In the genomic region with DNA sequence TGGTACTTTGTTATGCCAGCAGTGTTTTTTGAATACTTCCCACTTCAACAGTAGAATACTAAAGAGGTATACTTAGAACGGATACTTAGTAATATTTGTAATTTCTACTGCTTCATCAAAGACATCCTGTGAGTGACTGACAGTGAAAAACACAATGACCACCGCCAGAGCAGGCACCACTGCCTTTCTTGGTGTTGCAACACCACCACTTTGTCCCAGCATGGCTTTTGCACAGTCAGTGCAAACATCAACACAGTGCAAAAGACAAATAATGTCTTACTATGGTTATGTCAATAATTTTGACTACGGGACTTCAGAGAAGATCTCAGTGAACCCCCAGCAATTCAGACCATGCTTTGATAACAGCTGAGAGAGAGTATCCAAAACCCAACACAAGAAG, we compare ENCODE assay signal across 1 cellular context.
TF ChIP-seq lines count a peak whose summit lies in the region.

No MANE protein-coding gene starts in this region.

TF ChIP-seq in HepG2, 621 proteins besides CTCF, POLR2A, EP300 and RAD21 (continued from another document and continues in another):
- TF ChIP-seq, protein P1, sequence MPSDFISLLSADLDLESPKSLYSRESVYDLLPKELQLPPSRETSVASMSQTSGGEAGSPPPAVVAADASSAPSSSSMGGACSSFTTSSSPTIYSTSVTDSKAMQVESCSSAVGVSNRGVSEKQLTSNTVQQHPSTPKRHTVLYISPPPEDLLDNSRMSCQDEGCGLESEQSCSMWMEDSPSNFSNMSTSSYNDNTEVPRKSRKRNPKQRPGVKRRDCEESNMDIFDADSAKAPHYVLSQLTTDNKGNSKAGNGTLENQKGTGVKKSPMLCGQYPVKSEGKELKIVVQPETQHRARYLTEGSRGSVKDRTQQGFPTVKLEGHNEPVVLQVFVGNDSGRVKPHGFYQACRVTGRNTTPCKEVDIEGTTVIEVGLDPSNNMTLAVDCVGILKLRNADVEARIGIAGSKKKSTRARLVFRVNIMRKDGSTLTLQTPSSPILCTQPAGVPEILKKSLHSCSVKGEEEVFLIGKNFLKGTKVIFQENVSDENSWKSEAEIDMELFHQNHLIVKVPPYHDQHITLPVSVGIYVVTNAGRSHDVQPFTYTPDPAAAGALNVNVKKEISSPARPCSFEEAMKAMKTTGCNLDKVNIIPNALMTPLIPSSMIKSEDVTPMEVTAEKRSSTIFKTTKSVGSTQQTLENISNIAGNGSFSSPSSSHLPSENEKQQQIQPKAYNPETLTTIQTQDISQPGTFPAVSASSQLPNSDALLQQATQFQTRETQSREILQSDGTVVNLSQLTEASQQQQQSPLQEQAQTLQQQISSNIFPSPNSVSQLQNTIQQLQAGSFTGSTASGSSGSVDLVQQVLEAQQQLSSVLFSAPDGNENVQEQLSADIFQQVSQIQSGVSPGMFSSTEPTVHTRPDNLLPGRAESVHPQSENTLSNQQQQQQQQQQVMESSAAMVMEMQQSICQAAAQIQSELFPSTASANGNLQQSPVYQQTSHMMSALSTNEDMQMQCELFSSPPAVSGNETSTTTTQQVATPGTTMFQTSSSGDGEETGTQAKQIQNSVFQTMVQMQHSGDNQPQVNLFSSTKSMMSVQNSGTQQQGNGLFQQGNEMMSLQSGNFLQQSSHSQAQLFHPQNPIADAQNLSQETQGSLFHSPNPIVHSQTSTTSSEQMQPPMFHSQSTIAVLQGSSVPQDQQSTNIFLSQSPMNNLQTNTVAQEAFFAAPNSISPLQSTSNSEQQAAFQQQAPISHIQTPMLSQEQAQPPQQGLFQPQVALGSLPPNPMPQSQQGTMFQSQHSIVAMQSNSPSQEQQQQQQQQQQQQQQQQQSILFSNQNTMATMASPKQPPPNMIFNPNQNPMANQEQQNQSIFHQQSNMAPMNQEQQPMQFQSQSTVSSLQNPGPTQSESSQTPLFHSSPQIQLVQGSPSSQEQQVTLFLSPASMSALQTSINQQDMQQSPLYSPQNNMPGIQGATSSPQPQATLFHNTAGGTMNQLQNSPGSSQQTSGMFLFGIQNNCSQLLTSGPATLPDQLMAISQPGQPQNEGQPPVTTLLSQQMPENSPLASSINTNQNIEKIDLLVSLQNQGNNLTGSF (CRISPR knock-in tag; IDR thresholded peaks at IDR 0.05): no peak
- no peak for TF ChIP-seq ZSCAN25 (CRISPR knock-in tag; IDR thresholded peaks at IDR 0.05)
- TF ChIP-seq NCOA2 (CRISPR knock-in tag; IDR thresholded peaks at IDR 0.05): peak; percentile 77
- no peak for TF ChIP-seq MTF2 (CRISPR knock-in tag; IDR thresholded peaks at IDR 0.05; ENCODE audit: borderline replicate concordance)
- TF ChIP-seq ZNF713 (CRISPR knock-in tag; IDR thresholded peaks at IDR 0.05): no peak
- TF ChIP-seq ZNF580 (CRISPR knock-in tag; IDR thresholded peaks at IDR 0.05; ENCODE audit: borderline replicate concordance, low read depth): peak; percentile 42; the same call in 1 of the 2 replicates
- peak; percentile 92 for TF ChIP-seq FOXA3 (CRISPR knock-in tag; IDR thresholded peaks at IDR 0.05)
- no peak for TF ChIP-seq SP2 (CRISPR knock-in tag; IDR thresholded peaks at IDR 0.05)
- TF ChIP-seq ZNF446 (CRISPR knock-in tag; IDR thresholded peaks at IDR 0.05): no peak
- no peak for TF ChIP-seq ZFP90 (CRISPR knock-in tag; IDR thresholded peaks at IDR 0.05; ENCODE audit: borderline replicate concordance)
- TF ChIP-seq E2F2 (CRISPR knock-in tag; IDR thresholded peaks at IDR 0.05; ENCODE audit: borderline replicate concordance): no peak
- no peak for TF ChIP-seq ZNF225 (CRISPR knock-in tag; IDR thresholded peaks at IDR 0.05)
- no peak for TF ChIP-seq ZNF496 (CRISPR knock-in tag; IDR thresholded peaks at IDR 0.05; ENCODE audit: insufficient replicate concordance)
- TF ChIP-seq HMG20A (CRISPR knock-in tag; IDR thresholded peaks at IDR 0.05; ENCODE audit: borderline replicate concordance): peak; percentile 88; the same call in 1 of the 2 replicates
- no peak for TF ChIP-seq JARID2 (CRISPR knock-in tag; IDR thresholded peaks at IDR 0.05; ENCODE audit: insufficient replicate concordance)
- TF ChIP-seq HOXD1 (CRISPR knock-in tag; IDR thresholded peaks at IDR 0.05): no peak
- no peak for TF ChIP-seq SIX1 (CRISPR knock-in tag; IDR thresholded peaks at IDR 0.05; ENCODE audit: borderline replicate concordance)
- TF ChIP-seq SNAI1 (CRISPR knock-in tag; IDR thresholded peaks at IDR 0.05; ENCODE audit: borderline replicate concordance): no peak
- TF ChIP-seq, protein P2, sequence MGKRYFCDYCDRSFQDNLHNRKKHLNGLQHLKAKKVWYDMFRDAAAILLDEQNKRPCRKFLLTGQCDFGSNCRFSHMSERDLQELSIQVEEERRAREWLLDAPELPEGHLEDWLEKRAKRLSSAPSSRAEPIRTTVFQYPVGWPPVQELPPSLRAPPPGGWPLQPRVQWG (CRISPR knock-in tag; IDR thresholded peaks at IDR 0.05; ENCODE audit: borderline replicate concordance, low read depth): no peak
- TF ChIP-seq ZNF616 (CRISPR knock-in tag; IDR thresholded peaks at IDR 0.05; ENCODE audit: low read depth): no peak
- TF ChIP-seq, protein P3, sequence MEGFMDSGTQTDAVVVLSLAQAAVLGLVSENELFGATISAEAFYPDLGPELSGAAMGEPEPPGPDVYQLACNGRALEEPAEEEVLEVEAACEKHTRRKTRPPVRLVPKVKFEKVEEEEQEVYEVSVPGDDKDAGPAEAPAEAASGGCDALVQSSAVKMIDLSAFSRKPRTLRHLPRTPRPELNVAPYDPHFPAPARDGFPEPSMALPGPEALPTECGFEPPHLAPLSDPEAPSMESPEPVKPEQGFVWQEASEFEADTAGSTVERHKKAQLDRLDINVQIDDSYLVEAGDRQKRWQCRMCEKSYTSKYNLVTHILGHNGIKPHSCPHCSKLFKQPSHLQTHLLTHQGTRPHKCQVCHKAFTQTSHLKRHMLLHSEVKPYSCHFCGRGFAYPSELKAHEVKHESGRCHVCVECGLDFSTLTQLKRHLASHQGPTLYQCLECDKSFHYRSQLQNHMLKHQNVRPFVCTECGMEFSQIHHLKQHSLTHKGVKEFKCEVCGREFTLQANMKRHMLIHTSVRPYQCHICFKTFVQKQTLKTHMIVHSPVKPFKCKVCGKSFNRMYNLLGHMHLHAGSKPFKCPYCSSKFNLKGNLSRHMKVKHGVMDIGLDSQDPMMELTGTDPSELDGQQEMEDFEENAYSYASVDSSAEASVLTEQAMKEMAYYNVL (CRISPR knock-in tag; IDR thresholded peaks at IDR 0.05; ENCODE audit: borderline replicate concordance): peak; percentile 55; the same call in 1 of the 2 replicates
- no peak for TF ChIP-seq AHR (CRISPR knock-in tag; IDR thresholded peaks at IDR 0.05)
- no peak for TF ChIP-seq TBP (CRISPR knock-in tag; IDR thresholded peaks at IDR 0.05)
- no peak for TF ChIP-seq ZBTB2 (CRISPR knock-in tag; IDR thresholded peaks at IDR 0.05; ENCODE audit: low read depth)
- no peak for TF ChIP-seq MATR3 (CRISPR knock-in tag; IDR thresholded peaks at IDR 0.05)
- TF ChIP-seq NFYB (CRISPR knock-in tag; IDR thresholded peaks at IDR 0.05): no peak
- TF ChIP-seq ZSCAN22 (CRISPR knock-in tag; IDR thresholded peaks at IDR 0.05): no peak
- no peak for TF ChIP-seq ZNF629 (CRISPR knock-in tag; conservative IDR thresholded peaks at IDR 0.05)
- TF ChIP-seq EEA1 (CRISPR knock-in tag; IDR thresholded peaks at IDR 0.05; ENCODE audit: borderline replicate concordance): no peak
- TF ChIP-seq KLF11 (CRISPR knock-in tag; IDR thresholded peaks at IDR 0.05): no peak
- TF ChIP-seq, protein P4, sequence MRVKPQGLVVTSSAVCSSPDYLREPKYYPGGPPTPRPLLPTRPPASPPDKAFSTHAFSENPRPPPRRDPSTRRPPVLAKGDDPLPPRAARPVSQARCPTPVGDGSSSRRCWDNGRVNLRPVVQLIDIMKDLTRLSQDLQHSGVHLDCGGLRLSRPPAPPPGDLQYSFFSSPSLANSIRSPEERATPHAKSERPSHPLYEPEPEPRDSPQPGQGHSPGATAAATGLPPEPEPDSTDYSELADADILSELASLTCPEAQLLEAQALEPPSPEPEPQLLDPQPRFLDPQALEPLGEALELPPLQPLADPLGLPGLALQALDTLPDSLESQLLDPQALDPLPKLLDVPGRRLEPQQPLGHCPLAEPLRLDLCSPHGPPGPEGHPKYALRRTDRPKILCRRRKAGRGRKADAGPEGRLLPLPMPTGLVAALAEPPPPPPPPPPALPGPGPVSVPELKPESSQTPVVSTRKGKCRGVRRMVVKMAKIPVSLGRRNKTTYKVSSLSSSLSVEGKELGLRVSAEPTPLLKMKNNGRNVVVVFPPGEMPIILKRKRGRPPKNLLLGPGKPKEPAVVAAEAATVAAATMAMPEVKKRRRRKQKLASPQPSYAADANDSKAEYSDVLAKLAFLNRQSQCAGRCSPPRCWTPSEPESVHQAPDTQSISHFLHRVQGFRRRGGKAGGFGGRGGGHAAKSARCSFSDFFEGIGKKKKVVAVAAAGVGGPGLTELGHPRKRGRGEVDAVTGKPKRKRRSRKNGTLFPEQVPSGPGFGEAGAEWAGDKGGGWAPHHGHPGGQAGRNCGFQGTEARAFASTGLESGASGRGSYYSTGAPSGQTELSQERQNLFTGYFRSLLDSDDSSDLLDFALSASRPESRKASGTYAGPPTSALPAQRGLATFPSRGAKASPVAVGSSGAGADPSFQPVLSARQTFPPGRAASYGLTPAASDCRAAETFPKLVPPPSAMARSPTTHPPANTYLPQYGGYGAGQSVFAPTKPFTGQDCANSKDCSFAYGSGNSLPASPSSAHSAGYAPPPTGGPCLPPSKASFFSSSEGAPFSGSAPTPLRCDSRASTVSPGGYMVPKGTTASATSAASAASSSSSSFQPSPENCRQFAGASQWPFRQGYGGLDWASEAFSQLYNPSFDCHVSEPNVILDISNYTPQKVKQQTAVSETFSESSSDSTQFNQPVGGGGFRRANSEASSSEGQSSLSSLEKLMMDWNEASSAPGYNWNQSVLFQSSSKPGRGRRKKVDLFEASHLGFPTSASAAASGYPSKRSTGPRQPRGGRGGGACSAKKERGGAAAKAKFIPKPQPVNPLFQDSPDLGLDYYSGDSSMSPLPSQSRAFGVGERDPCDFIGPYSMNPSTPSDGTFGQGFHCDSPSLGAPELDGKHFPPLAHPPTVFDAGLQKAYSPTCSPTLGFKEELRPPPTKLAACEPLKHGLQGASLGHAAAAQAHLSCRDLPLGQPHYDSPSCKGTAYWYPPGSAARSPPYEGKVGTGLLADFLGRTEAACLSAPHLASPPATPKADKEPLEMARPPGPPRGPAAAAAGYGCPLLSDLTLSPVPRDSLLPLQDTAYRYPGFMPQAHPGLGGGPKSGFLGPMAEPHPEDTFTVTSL (CRISPR knock-in tag; IDR thresholded peaks at IDR 0.05; ENCODE audit: borderline replicate concordance): peak; percentile 92; the same call in 1 of the 2 replicates
- peak; percentile 76; the same call in 1 of the 2 replicates for TF ChIP-seq MIER3 (CRISPR knock-in tag; IDR thresholded peaks at IDR 0.05; ENCODE audit: borderline replicate concordance)
- TF ChIP-seq, protein P5, sequence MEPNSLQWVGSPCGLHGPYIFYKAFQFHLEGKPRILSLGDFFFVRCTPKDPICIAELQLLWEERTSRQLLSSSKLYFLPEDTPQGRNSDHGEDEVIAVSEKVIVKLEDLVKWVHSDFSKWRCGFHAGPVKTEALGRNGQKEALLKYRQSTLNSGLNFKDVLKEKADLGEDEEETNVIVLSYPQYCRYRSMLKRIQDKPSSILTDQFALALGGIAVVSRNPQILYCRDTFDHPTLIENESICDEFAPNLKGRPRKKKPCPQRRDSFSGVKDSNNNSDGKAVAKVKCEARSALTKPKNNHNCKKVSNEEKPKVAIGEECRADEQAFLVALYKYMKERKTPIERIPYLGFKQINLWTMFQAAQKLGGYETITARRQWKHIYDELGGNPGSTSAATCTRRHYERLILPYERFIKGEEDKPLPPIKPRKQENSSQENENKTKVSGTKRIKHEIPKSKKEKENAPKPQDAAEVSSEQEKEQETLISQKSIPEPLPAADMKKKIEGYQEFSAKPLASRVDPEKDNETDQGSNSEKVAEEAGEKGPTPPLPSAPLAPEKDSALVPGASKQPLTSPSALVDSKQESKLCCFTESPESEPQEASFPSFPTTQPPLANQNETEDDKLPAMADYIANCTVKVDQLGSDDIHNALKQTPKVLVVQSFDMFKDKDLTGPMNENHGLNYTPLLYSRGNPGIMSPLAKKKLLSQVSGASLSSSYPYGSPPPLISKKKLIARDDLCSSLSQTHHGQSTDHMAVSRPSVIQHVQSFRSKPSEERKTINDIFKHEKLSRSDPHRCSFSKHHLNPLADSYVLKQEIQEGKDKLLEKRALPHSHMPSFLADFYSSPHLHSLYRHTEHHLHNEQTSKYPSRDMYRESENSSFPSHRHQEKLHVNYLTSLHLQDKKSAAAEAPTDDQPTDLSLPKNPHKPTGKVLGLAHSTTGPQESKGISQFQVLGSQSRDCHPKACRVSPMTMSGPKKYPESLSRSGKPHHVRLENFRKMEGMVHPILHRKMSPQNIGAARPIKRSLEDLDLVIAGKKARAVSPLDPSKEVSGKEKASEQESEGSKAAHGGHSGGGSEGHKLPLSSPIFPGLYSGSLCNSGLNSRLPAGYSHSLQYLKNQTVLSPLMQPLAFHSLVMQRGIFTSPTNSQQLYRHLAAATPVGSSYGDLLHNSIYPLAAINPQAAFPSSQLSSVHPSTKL (CRISPR knock-in tag; IDR thresholded peaks at IDR 0.05): peak; percentile 95
- no peak for TF ChIP-seq KDM4B (CRISPR knock-in tag; IDR thresholded peaks at IDR 0.05)
- no peak for TF ChIP-seq TEAD2 (CRISPR knock-in tag; IDR thresholded peaks at IDR 0.05)
- no peak for TF ChIP-seq RFXANK (CRISPR knock-in tag; IDR thresholded peaks at IDR 0.05)
- TF ChIP-seq, protein P6, sequence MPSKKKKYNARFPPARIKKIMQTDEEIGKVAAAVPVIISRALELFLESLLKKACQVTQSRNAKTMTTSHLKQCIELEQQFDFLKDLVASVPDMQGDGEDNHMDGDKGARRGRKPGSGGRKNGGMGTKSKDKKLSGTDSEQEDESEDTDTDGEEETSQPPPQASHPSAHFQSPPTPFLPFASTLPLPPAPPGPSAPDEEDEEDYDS (CRISPR knock-in tag; IDR thresholded peaks at IDR 0.05): peak; percentile 44; the same call in 1 of the 2 replicates
- no peak for TF ChIP-seq ZNF674 (CRISPR knock-in tag; IDR thresholded peaks at IDR 0.05; ENCODE audit: low read depth)
- TF ChIP-seq, protein P7, sequence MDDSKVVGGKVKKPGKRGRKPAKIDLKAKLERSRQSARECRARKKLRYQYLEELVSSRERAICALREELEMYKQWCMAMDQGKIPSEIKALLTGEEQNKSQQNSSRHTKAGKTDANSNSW (CRISPR knock-in tag; IDR thresholded peaks at IDR 0.05; ENCODE audit: borderline replicate concordance): no peak
